ENCODE assay signal across 8 cellular contexts in the genomic region with DNA sequence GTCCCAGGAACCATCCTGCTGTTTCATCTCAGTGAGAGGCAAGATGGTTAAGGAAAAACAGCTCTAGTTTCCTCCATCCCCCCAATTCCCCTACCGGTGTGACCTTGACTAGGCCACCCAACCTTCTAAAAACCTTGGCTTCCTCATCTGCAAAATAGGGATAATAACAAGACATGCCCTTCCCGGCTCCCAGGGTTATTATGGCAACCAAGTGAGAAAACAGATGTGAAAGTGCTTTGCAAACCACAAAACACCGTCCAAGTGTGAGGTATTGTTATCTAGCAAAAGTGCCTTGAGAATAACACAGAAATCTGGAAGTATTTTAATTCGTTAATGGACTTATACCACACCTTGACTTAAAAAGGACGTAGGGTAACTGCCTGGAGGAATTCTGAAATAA.
DNase-seq lines count a peak whose midpoint lies in the region; ATAC-seq and TF ChIP-seq lines count a peak whose summit lies in the region.

No MANE protein-coding gene starts in this region.

- no peaks in the 10 kb centered on the region for H3K9me3 Mint-ChIP-seq in dendritic cell treated with granulocyte-macrophage colony-stimulating factor and Interleukin-4, amounts not matched to agents 40 ng/mL and 50 ng/mL, for 4 days
- no peaks in the 10 kb centered on the region for H3K9me3 Mint-ChIP-seq in type B pancreatic cell

- H3K79me2 ChIP-seq in DOHH2 (ENCODE audit: control insufficient read depth, low read length): peaks cover 93% of the 10 kb centered on the region
- peaks cover 7% of the 10 kb centered on the region for H3K79me2 ChIP-seq in OCI-LY1 (ENCODE audit: insufficient read depth, low read length)

- H3K27me3 ChIP-seq in DOHH2 (ENCODE audit: control insufficient read depth, low read length) (no peaks in the 10 kb centered on the region), OCI-LY1 (ENCODE audit: insufficient read depth, low read length) (no peaks in the 10 kb centered on the region)

- peaks cover 98% of the 10 kb centered on the region for H3K4me1 ChIP-seq in DOHH2 (ENCODE audit: control insufficient read depth, low read length)
- no peaks in the 10 kb centered on the region for H3K4me1 ChIP-seq in OCI-LY1 (ENCODE audit: insufficient read depth, low read length, severe bottlenecking)

- H3K4me1 Mint-ChIP-seq in dendritic cell treated with granulocyte-macrophage colony-stimulating factor and Interleukin-4, amounts not matched to agents 40 ng/mL and 50 ng/mL, for 4 days (ENCODE audit: low read depth): peaks cover 94% of the 10 kb centered on the region
- H3K4me1 Mint-ChIP-seq in type B pancreatic cell (ENCODE audit: unreplicated experiment): peaks cover 68% of the 10 kb centered on the region

- TF ChIP-seq CTCF in DOHH2 (IDR thresholded peaks at IDR 0.05; ENCODE audit: low read depth, low read length, poor library complexity, severe bottlenecking) (no peak), OCI-LY1 (IDR thresholded peaks at IDR 0.05; ENCODE audit: low read length) (no peak), type B pancreatic cell (conservative IDR thresholded peaks at IDR 0.05) (no peak)

- H3K4me2 ChIP-seq in DOHH2 (ENCODE audit: low read length) (peak overlapping the region; percentile 91), OCI-LY1 (ENCODE audit: low read length) (peak overlapping the region; percentile 90)

- peak overlapping the region; percentile 92 for H3K27ac Mint-ChIP-seq in dendritic cell treated with granulocyte-macrophage colony-stimulating factor and Interleukin-4, amounts not matched to agents 40 ng/mL and 50 ng/mL, for 4 days
- no peak overlapping the region for H3K27ac Mint-ChIP-seq in type B pancreatic cell

- H3K9me2 ChIP-seq in DOHH2 (replicated peaks; ENCODE audit: control insufficient read depth, low read length) (no peaks in the 10 kb centered on the region), OCI-LY1 (ENCODE audit: low read depth, low read length) (no peaks in the 10 kb centered on the region)

- H3K27me3 Mint-ChIP-seq in dendritic cell treated with granulocyte-macrophage colony-stimulating factor and Interleukin-4, amounts not matched to agents 40 ng/mL and 50 ng/mL, for 4 days: no peaks in the 10 kb centered on the region
- no peaks in the 10 kb centered on the region for H3K27me3 Mint-ChIP-seq in type B pancreatic cell

- peak overlapping the region; percentile 95 for H3K27ac ChIP-seq in DOHH2 (ENCODE audit: low read depth, low read length)
- H3K27ac ChIP-seq in OCI-LY1 (ENCODE audit: low read depth, low read length, poor library complexity, severe bottlenecking): peak overlapping the region; percentile 100

- H3K36me3 ChIP-seq in DOHH2 (ENCODE audit: control insufficient read depth, low read length): peaks cover 64% of the 10 kb centered on the region
- H3K36me3 ChIP-seq in OCI-LY1 (ENCODE audit: insufficient read depth, low read length): peaks cover 26% of the 10 kb centered on the region

- no peak overlapping the region for H3K4me3 Mint-ChIP-seq in dendritic cell treated with granulocyte-macrophage colony-stimulating factor and Interleukin-4, amounts not matched to agents 40 ng/mL and 50 ng/mL, for 4 days
- H3K4me3 Mint-ChIP-seq in type B pancreatic cell: no peak overlapping the region

- DNase-seq in sciatic nerve (ENCODE audit: low spot score) (no peak), NCI-H1694 (lab: John Stamatoyannopoulos, UW) (no peak), type B pancreatic cell (ENCODE audit: extremely low spot score, unreplicated experiment) (no peak)
- no peak for DNase-seq in activated CD4-positive, alpha-beta T cell treated with anti-CD3 and anti-CD28 coated beads, Interleukin-2, amount 50 U/mL, for 1 hour

- intact Hi-C loops in dendritic cell treated with granulocyte-macrophage colony-stimulating factor and Interleukin-4, amounts not matched to agents 40 ng/mL and 50 ng/mL, for 4 days (cut with micrococcal nuclease): loop anchor here (5.0 to 10.0 kb wide), 2 partner anchors 34 to 58 kb away; a partner anchor contains a TSS
- intact Hi-C loops in sciatic nerve (cut with DNase I): no loop called here

- H3K4me3 ChIP-seq in DOHH2 (ENCODE audit: low read length) (peak overlapping the region; percentile 86), OCI-LY1 (ENCODE audit: low read depth, low read length, poor library complexity, severe bottlenecking) (peak overlapping the region; percentile 61)

- H3F3A ChIP-seq in DOHH2 (ENCODE audit: control insufficient read depth, insufficient read depth): peaks cover 66% of the 10 kb centered on the region
- H3F3A ChIP-seq in OCI-LY1 (ENCODE audit: insufficient read depth, low read length): peaks cover 8% of the 10 kb centered on the region; the same call in 1 of the 2 replicates

- ATAC-seq in sciatic nerve: peak; percentile 37
- ATAC-seq in GM21367 (IDR thresholded peaks at IDR 0.05; ENCODE audit: unreplicated experiment): no peak

- H3K36me3 Mint-ChIP-seq in dendritic cell treated with granulocyte-macrophage colony-stimulating factor and Interleukin-4, amounts not matched to agents 40 ng/mL and 50 ng/mL, for 4 days (ENCODE audit: low read depth): peaks cover 17% of the 10 kb centered on the region
- peaks cover 5% of the 10 kb centered on the region for H3K36me3 Mint-ChIP-seq in type B pancreatic cell

- no peaks in the 10 kb centered on the region for H3K9me3 ChIP-seq in DOHH2 (ENCODE audit: control insufficient read depth, insufficient read depth, low read length)
- no peaks in the 10 kb centered on the region for H3K9me3 ChIP-seq in OCI-LY1 (ENCODE audit: low read length)

- H3K9ac ChIP-seq in OCI-LY1 (ENCODE audit: low read length): peak overlapping the region; percentile 61

- no peaks in the 10 kb centered on the region for H4K20me1 ChIP-seq in DOHH2 (ENCODE audit: control insufficient read depth, insufficient read depth, low read depth, low read length)
- no peaks in the 10 kb centered on the region for H4K20me1 ChIP-seq in OCI-LY1 (ENCODE audit: insufficient read depth, low read length)

- no peak overlapping the region for H2AFZ ChIP-seq in OCI-LY1 (ENCODE audit: low read length)
